In the genomic region with DNA sequence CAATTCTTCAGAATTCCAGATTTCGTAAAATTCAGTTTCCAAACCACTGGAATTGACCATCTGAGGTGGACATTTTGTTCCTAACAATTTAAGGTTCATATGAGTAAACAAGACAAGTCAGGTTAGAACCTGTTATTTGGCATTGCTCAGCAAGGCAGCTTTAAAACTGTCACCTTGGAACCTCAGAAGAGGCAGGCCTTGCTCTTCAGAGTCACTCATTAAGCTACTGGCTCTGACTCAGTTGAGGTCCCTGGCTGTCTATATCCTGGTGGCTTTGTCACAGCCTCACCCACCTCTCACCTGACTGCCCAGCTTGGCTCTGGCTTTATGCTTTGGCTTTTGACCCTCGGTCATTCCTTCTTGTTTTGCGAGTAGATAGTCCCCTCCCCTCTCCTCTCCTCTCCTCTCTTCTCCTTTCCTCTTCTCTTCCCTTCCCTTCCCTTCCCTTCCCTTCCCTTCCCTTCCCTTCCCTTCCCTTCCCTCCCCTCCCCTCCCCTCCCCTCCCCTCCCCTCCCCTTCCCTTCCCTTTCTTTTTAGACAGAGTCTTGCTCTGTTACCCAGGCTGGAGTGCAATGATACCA, we compare ENCODE assay signal across 14 cellular contexts.
DNase-seq lines count a peak whose midpoint lies in the region; TF ChIP-seq lines count a peak whose summit lies in the region.
"Had no signal": no experiment of that assay in that cellular context is flagged by ENCODE, and none has a peak within 500 bp of the region (broad histone marks: within the 10 kb centered on the region; RNA-seq: fewer than 3 reads in every experiment).

No MANE protein-coding gene starts in this region.

- POLR2A ChIA-PET in RWPE1 (lab: Yijun Ruan, JAX; ENCODE audit: low non-redundant PET): no interaction called here

- in situ Hi-C loops in Caki2 (cut with HindIII; ENCODE audit: low pct_unique_long_range_greater_than_20kb, low sequenced_read_pairs): no loop called here

- TF ChIP-seq CTCF in RWPE1 (conservative IDR thresholded peaks at IDR 0.05; ENCODE audit: low read depth) (no peak), epithelial cell of esophagus (IDR thresholded peaks at IDR 0.05; ENCODE audit: insufficient read depth, low read depth, low read length, missing control alignments) (no peak)

- H3K4me3 ChIP-seq in epithelial cell of esophagus (ENCODE audit: low read length): no peak overlapping the region
- H3K4me3 ChIP-seq: GM23248 had no signal

- DNase-seq in Caki2 (ENCODE audit: low read depth): peak; percentile 65
- DNase-seq in RWPE1 (ENCODE audit: low spot score): no peak
- peak; percentile 56 for DNase-seq in epithelial cell of esophagus (ENCODE audit: low read depth)
- peak; percentile 85 for DNase-seq in kidney tubule cell (ENCODE audit: low spot score)
- DNase-seq in NCI-H510A (lab: John Stamatoyannopoulos, UW): no peak
- no peak for DNase-seq in globus pallidus (ENCODE audit: low spot score)
- no peak for DNase-seq in iPS-NIHi7 (ENCODE audit: extremely low spot score)
- DNase-seq: BE2C; C1 segment of cervical spinal cord; CD4-positive, CD25-positive, alpha-beta regulatory T cell; CD8-positive, alpha-beta memory T cell; COR-L47; GM23248; HCEC 1CT had no signal

- H3K27ac ChIP-seq in RWPE1: peak overlapping the region; percentile 60
- H3K27ac ChIP-seq: GM23248 had no signal

- CTCF ChIA-PET in RWPE1 (lab: Yijun Ruan, JAX): no interaction called here

Comparison
In these comparisons a context has a peak if more than half of its experiments do, and no peak if none do; other contexts are left out.
1. DNase-seq: peak in Caki2 (single experiment), epithelial cell of esophagus (single experiment) and kidney tubule cell (single experiment); none in RWPE1 (single experiment), NCI-H510A (single experiment), globus pallidus (single experiment) and iPS-NIHi7 (single experiment).